ENCODE assay signal across 14 cellular contexts in the genomic region with DNA sequence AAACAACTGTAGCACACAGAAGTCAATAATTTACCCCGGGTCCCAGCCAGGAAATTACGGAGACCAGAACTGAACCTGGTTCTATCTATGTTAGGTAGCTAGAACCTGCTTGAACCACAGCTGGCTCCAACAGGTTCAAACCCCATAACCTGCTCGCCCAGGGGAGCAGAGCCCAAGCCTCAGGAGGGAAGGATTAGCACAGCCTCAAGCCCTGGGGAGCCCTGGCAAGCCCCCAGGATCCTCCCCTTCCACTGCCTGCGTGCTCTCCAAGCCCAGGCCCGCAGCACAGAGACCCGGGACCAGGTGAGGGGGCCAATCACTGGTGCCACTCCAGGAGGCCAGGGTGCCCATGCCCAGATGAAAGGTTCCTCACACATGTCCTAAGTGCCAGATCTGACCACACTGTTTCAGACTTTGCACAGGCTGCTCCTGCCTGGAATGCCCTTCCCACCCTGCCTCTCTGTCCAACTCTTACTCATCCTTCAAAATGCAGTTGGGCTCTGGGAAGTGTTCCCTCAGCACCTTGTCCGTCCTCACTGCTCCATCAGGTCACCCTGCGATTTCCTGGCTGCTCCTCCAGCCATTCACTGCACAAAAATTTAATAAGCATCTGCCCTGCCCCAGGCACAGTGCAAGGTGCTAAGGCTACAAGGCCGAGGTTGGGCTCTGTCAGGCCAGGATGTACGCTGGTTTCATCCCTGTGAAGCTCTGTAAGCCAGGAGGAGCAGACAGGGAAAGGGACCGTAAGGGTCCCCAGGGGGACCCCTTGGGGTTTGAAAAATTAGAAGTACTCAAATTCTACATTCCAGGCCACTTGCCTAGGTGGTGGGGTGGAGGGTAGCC. TPM values are rescaled to one million over a fixed set of nuclear protein-coding genes. Genes with fewer than 3 reads are reported as not detected.
DNase-seq lines count a peak whose midpoint lies in the region; ATAC-seq and TF ChIP-seq lines count a peak whose summit lies in the region.
"Had no signal": no experiment of that assay in that cellular context is flagged by ENCODE, and none has a peak within 500 bp of the region (broad histone marks: within the 10 kb centered on the region; RNA-seq: fewer than 3 reads in every experiment).

No MANE protein-coding gene starts in this region.

- H3K27ac Mint-ChIP-seq in activated T-cell treated with anti-CD3 and anti-CD28 coated beads, Interleukin-2, amount 50 U/mL, for 72 hours, result no peak overlapping the region
- H3K27ac Mint-ChIP-seq: activated CD4-positive, alpha-beta T cell treated with anti-CD3 and anti-CD28 coated beads for 36 hours; activated T-helper 1 cell treated with anti-CD3 and anti-CD28 coated beads, Interleukin-12 subunit alpha, Interleukin-12 subunit beta, Interleukin-2, Interleukin-4 antibody, amounts not matched to agents 30 ng/mL and 10 ng/mL and 1 ng/mL, durations not matched to agents 14 hours and 24 hours and 36 hours; memory B cell had no signal

- no peaks in the 10 kb centered on the region for H3K27me3 Mint-ChIP-seq in activated T-cell treated with anti-CD3 and anti-CD28 coated beads, Interleukin-2, amount 50 U/mL, for 72 hours (ENCODE audit: low read depth)
- H3K27me3 Mint-ChIP-seq: activated CD4-positive, alpha-beta T cell treated with anti-CD3 and anti-CD28 coated beads for 36 hours had no signal

- peak overlapping the region in 4 of 11 experiments; percentile 8 to 50 (median 20); a peak in 6 of 22 replicates for H3K9ac ChIP-seq in BLaER1 treated with 17β-estradiol and CSF1 and Interleukin-3, amounts not matched to agents 10 nM and 100 nM

- intact Hi-C loops in esophagus squamous epithelium (cut with DNase I), result no loop called here

- no peaks in the 10 kb centered on the region for H3K27me3 ChIP-seq in BLaER1 treated with 17β-estradiol and CSF1 and Interleukin-3, amounts not matched to agents 10 nM and 100 nM
- H3K27me3 ChIP-seq in esophagus squamous epithelium (no peaks in the 10 kb centered on the region), muscle layer of duodenum (ENCODE audit: low read depth, low read length) (no peaks in the 10 kb centered on the region), brain microvascular endothelial cell (replicated peaks) (no peaks in the 10 kb centered on the region)
- H3K27me3 ChIP-seq: ascending aorta had no signal

- H3K9me3 Mint-ChIP-seq in activated T-cell treated with anti-CD3 and anti-CD28 coated beads, Interleukin-2, amount 50 U/mL, for 72 hours, result no peaks in the 10 kb centered on the region
- H3K9me3 Mint-ChIP-seq: activated T-helper 1 cell treated with anti-CD3 and anti-CD28 coated beads, Interleukin-12 subunit alpha, Interleukin-12 subunit beta, Interleukin-2, Interleukin-4 antibody, amounts not matched to agents 30 ng/mL and 10 ng/mL and 1 ng/mL, durations not matched to agents 14 hours and 24 hours and 36 hours; memory B cell had no signal

- WGBS in esophagus squamous epithelium, 2 donors, result 48 to 55% methylated on average over 6 to 7 of the region's 11 CpGs

- peaks cover 31% of the 10 kb centered on the region for H3K4me1 Mint-ChIP-seq in activated T-cell treated with anti-CD3 and anti-CD28 coated beads, Interleukin-2, amount 50 U/mL, for 72 hours (ENCODE audit: low read depth)

- H3K36me3 Mint-ChIP-seq in activated T-cell treated with anti-CD3 and anti-CD28 coated beads, Interleukin-2, amount 50 U/mL, for 72 hours (ENCODE audit: insufficient read depth in 2 of 2), result peaks cover 0 to 1% of the 10 kb centered on the region in 2 donors
- H3K36me3 Mint-ChIP-seq: memory B cell had no signal

- DNase-seq in M059J (ENCODE audit: low read depth), result peak; percentile 79
- DNase-seq in esophagus squamous epithelium (lab: John Stamatoyannopoulos, UW), result no peak
- no peak for DNase-seq in NCI-H774 (lab: John Stamatoyannopoulos, UW)
- no peak for DNase-seq in activated T-cell treated with anti-CD3 and anti-CD28 coated beads, Interleukin-2, amount 50 U/mL, for 72 hours
- DNase-seq in brain microvascular endothelial cell, result no peak
- DNase-seq: activated CD4-positive, alpha-beta T cell treated with anti-CD3 and anti-CD28 coated beads for 36 hours; DND-41; stimulated activated CD8-positive, alpha-beta memory T cell treated with anti-CD3 and anti-CD28 coated beads, Interleukin-4, amount 100 ng/mL, for 48 hours had no signal

- no peaks in the 10 kb centered on the region for H3K9me3 ChIP-seq in BLaER1 treated with 17β-estradiol and CSF1 and Interleukin-3, amounts not matched to agents 10 nM and 100 nM (replicated peaks in 1 of 11)
- H3K9me3 ChIP-seq in esophagus squamous epithelium (no peaks in the 10 kb centered on the region), muscle layer of duodenum (ENCODE audit: control insufficient read depth in 1 of 2, low read length in 2 of 2) (no peaks in the 10 kb centered on the region)
- H3K9me3 ChIP-seq: ascending aorta had no signal

- H3K4me3 Mint-ChIP-seq in activated T-cell treated with anti-CD3 and anti-CD28 coated beads, Interleukin-2, amount 50 U/mL, for 72 hours, result no peak overlapping the region
- H3K4me3 Mint-ChIP-seq: activated CD4-positive, alpha-beta T cell treated with anti-CD3 and anti-CD28 coated beads for 36 hours; activated T-helper 1 cell treated with anti-CD3 and anti-CD28 coated beads, Interleukin-12 subunit alpha, Interleukin-12 subunit beta, Interleukin-2, Interleukin-4 antibody, amounts not matched to agents 30 ng/mL and 10 ng/mL and 1 ng/mL, durations not matched to agents 14 hours and 24 hours and 36 hours; memory B cell had no signal

- H3K27ac ChIP-seq in BLaER1 treated with 17β-estradiol and CSF1 and Interleukin-3, amounts not matched to agents 10 nM and 100 nM, result peak overlapping the region in 2 of 11 experiments; percentile 36 to 38; a peak in 3 of 22 replicates
- H3K27ac ChIP-seq in esophagus squamous epithelium (peak overlapping the region in 3 of 4 donors; percentile 13 to 41 (median 34)), muscle layer of duodenum (ENCODE audit: low read length) (peak overlapping the region; percentile 81), brain microvascular endothelial cell (no peak overlapping the region)
- H3K27ac ChIP-seq: ascending aorta had no signal

- H3K4me2 ChIP-seq in BLaER1 treated with 17β-estradiol and CSF1 and Interleukin-3, amounts not matched to agents 10 nM and 100 nM, result peak overlapping the region in 7 of 11 experiments; percentile 41 to 79 (median 62); a peak in 11 of 22 replicates

- H3K4me1 ChIP-seq in BLaER1 treated with 17β-estradiol and CSF1 and Interleukin-3, amounts not matched to agents 10 nM and 100 nM, result peaks cover 41 to 70% (median 60%) of the 10 kb centered on the region in 10 experiments
- peaks cover 10 to 69% (median 26%) of the 10 kb centered on the region in 3 donors for H3K4me1 ChIP-seq in esophagus squamous epithelium
- H3K4me1 ChIP-seq in muscle layer of duodenum (ENCODE audit: control insufficient read depth in 1 of 2, insufficient read depth in 2 of 2, low read length in 2 of 2), result peaks cover 16 to 32% of the 10 kb centered on the region in 2 donors
- H3K4me1 ChIP-seq: ascending aorta had no signal

- TF ChIP-seq CTCF in esophagus squamous epithelium (IDR thresholded peaks at IDR 0.05) (no peak), brain microvascular endothelial cell (IDR thresholded peaks at IDR 0.05; ENCODE audit: low read depth, low read length, missing control alignments) (no peak)

- no peak overlapping the region for H3K4me3 ChIP-seq in BLaER1 treated with 17β-estradiol and CSF1 and Interleukin-3, amounts not matched to agents 10 nM and 100 nM
- H3K4me3 ChIP-seq in esophagus squamous epithelium (no peak overlapping the region), muscle layer of duodenum (ENCODE audit: low read depth in 1 of 2, low read length in 2 of 2) (no peak overlapping the region), brain microvascular endothelial cell (ENCODE audit: low read depth, low read length) (no peak overlapping the region)
- H3K4me3 ChIP-seq: ascending aorta had no signal

- no peak for ATAC-seq in activated T-cell treated with anti-CD3 and anti-CD28 coated beads, Interleukin-2, amount 50 U/mL, for 72 hours (replicated peaks in 1 of 2)
- no peak for ATAC-seq in GM21576 (IDR thresholded peaks at IDR 0.05; ENCODE audit: unreplicated experiment)
- ATAC-seq: activated CD4-positive, alpha-beta T cell treated with anti-CD3 and anti-CD28 coated beads for 36 hours had no signal

- peaks cover 13 to 87% (median 26%) of the 10 kb centered on the region in 11 experiments; a peak in 21 of 22 replicates for H3K36me3 ChIP-seq in BLaER1 treated with 17β-estradiol and CSF1 and Interleukin-3, amounts not matched to agents 10 nM and 100 nM
- H3K36me3 ChIP-seq in esophagus squamous epithelium (no peaks in the 10 kb centered on the region), muscle layer of duodenum (ENCODE audit: control insufficient read depth in 1 of 2, insufficient read depth in 2 of 2, low read length in 2 of 2) (peaks cover 4 to 7% of the 10 kb centered on the region in 2 donors), brain microvascular endothelial cell (replicated peaks) (no peaks in the 10 kb centered on the region)
- H3K36me3 ChIP-seq: ascending aorta had no signal

- no peak for TF ChIP-seq POLR2A in esophagus squamous epithelium (IDR thresholded peaks at IDR 0.05)

- in situ Hi-C loops in brain microvascular endothelial cell (cut with HindIII; ENCODE audit: low pct_ligation_motif_present, low sequenced_read_pairs), result no loop called here

- peaks cover 72 to 100% (median 98%) of the 10 kb centered on the region in 11 experiments for H4K20me1 ChIP-seq in BLaER1 treated with 17β-estradiol and CSF1 and Interleukin-3, amounts not matched to agents 10 nM and 100 nM

RNA-seq across cellular contexts. Expression of a gene that starts 32.2 kb away (rescaled TPM):
- 5.8 and 9.1 TPM in 2 replicates for total RNA-seq in M059J (2014; rRNA removed; shearing (Covaris generic))
- 10 to 100 TPM in 3 of 4 donors, 1 to 10 TPM in 1; 9.6 to 24.8 (median 17.8) TPM for total RNA-seq in esophagus squamous epithelium
- total RNA-seq in activated T-cell treated with anti-CD3 and anti-CD28 coated beads, Interleukin-2, amount 50 U/mL, for 72 hours, result 10 to 100 TPM; 16.7 to 18.3 TPM
